In the genomic region with DNA sequence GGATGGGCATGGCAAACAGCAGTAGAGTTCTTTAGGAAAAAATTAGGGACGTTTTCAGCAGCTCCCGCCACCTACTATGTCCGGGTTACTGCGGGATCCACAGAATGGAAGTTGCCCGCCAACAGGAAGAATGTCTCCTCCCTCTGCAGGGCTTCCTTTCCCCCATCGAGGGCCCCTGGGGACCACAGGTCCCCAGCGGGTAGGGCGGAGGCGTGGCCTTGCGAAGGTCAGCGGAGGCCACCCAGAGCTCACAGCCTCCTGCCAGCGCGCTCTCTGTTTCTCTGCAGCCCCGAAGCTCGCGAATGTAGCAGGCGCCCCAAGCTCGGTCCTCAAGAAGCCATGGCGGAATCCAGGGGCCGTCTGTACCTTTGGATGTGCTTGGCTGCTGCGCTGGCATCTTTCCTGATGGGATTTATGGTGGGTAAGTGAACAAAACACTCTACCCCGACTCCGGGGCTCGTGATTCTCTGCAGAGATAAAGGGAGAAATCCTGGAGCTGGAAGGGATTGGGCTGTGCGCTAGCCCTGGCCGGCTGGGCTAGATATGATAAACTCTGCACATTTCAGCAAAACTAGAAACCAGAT, we compare ENCODE assay signal across 8 cellular contexts. TPM values are rescaled to one million over a fixed set of nuclear protein-coding genes. Genes with fewer than 3 reads are reported as not detected.
A peak's percentile ranks its signal among the peaks of the same experiment; 100 is the strongest.
DNase-seq lines count a peak whose midpoint lies in the region; ATAC-seq and TF ChIP-seq lines count a peak whose summit lies in the region.

A gene (plus strand): TSS at position 244 of the 584 bp plus-strand sequence. CDS start 96 bp downstream, at position 340.

- H3K27me3 Mint-ChIP-seq in activated naive CD8-positive, alpha-beta T cell treated with anti-CD3 and anti-CD28 coated beads, Interleukin-2, amount 10 ng/mL, durations not matched to agents 7 days and 5 days, result peaks cover 55% of the 10 kb centered on the region

- CTCF ChIA-PET in AG04450 (lab: Charles Lee) (interaction anchor here (1.2 kb wide), 1 partner anchor 70 kb away, joined by 3 read pairs; no protein-coding TSS in a partner anchor), OCI-LY7 (lab: Charles Lee; ENCODE audit: unreplicated experiment) (no interaction called here)

- H3K27me3 ChIP-seq in AG04450 (ENCODE audit: control insufficient read depth, insufficient read depth, low read length), result no peaks in the 10 kb centered on the region
- H3K27me3 ChIP-seq in parathyroid adenoma (ENCODE audit: control insufficient read depth, insufficient read depth, low read length), result no peaks in the 10 kb centered on the region

- no peaks in the 10 kb centered on the region for H3K36me3 Mint-ChIP-seq in activated naive CD8-positive, alpha-beta T cell treated with anti-CD3 and anti-CD28 coated beads, Interleukin-2, amount 10 ng/mL, durations not matched to agents 7 days and 5 days

- H4K20me1 ChIP-seq in OCI-LY7 (ENCODE audit: insufficient read depth, low read length), result no peaks in the 10 kb centered on the region

- DNase-seq in AG04450 (ENCODE audit: low read depth, low spot score) (no peak), left ventricle myocardium superior (peak; percentile 71), OCI-LY7 (ENCODE audit: low spot score) (no peak), SIG-M5 (lab: John Stamatoyannopoulos, UW) (no peak)
- peak; percentile 28 for DNase-seq in activated naive CD8-positive, alpha-beta T cell treated with anti-CD3 and anti-CD28 coated beads, Interleukin-2, amount 10 ng/mL, durations not matched to agents 7 days and 5 days

- H3K4me1 ChIP-seq in parathyroid adenoma, result no peaks in the 10 kb centered on the region
- no peaks in the 10 kb centered on the region for H3K4me1 ChIP-seq in OCI-LY7 (ENCODE audit: insufficient read depth, low read length, poor library complexity, severe bottlenecking)

- H2AFZ ChIP-seq in parathyroid adenoma, result peak within 1 kb of the TSS; percentile 72
- no peak within 1 kb of the TSS for H2AFZ ChIP-seq in OCI-LY7 (ENCODE audit: low read length)

- H3K4me2 ChIP-seq in parathyroid adenoma (ENCODE audit: low read length), result peak within 1 kb of the TSS; percentile 68
- H3K4me2 ChIP-seq in OCI-LY7 (ENCODE audit: low read length), result no peak within 1 kb of the TSS

- no peak within 1 kb of the TSS for H3K27ac Mint-ChIP-seq in activated naive CD8-positive, alpha-beta T cell treated with anti-CD3 and anti-CD28 coated beads, Interleukin-2, amount 10 ng/mL, durations not matched to agents 7 days and 5 days

- H3K4me3 ChIP-seq in AG04450 (ENCODE audit: low read depth, low read length) (peak within 1 kb of the TSS; percentile 62), parathyroid adenoma (ENCODE audit: low read depth, low read length) (peak within 1 kb of the TSS; percentile 55), OCI-LY7 (ENCODE audit: low read depth, low read length, poor library complexity, severe bottlenecking) (no peak within 1 kb of the TSS)

- H3K9me3 ChIP-seq in AG04450 (ENCODE audit: control insufficient read depth, insufficient read depth, low read length) (no peaks in the 10 kb centered on the region), parathyroid adenoma (ENCODE audit: control insufficient read depth, low read length) (no peaks in the 10 kb centered on the region), OCI-LY7 (ENCODE audit: low read length) (no peaks in the 10 kb centered on the region)

- no peak within 1 kb of the TSS for H3K9ac ChIP-seq in parathyroid adenoma

- peaks cover 5% of the 10 kb centered on the region for H3K4me1 Mint-ChIP-seq in activated naive CD8-positive, alpha-beta T cell treated with anti-CD3 and anti-CD28 coated beads, Interleukin-2, amount 10 ng/mL, durations not matched to agents 7 days and 5 days

- BruUV-seq in OCI-LY7 (replicated peaks; lab: Mats Ljungman, UMichigan), result no TSS peak

- POLR2A ChIA-PET in AG04450 (lab: Yijun Ruan, JAX), result no interaction called here
- POLR2A ChIA-PET in activated naive CD8-positive, alpha-beta T cell treated with anti-CD3 and anti-CD28 coated beads, Interleukin-2, amount 10 ng/mL, durations not matched to agents 7 days and 5 days (lab: Charles Lee), result no interaction called here
- POLR2A ChIA-PET in OCI-LY7 (lab: Charles Lee), result no interaction called here

- no peaks in the 10 kb centered on the region for H3K9me2 ChIP-seq in OCI-LY7 (ENCODE audit: insufficient read depth, low read length)

- no peaks in the 10 kb centered on the region for H3K79me2 ChIP-seq in parathyroid adenoma
- H3K79me2 ChIP-seq in OCI-LY7 (ENCODE audit: insufficient read depth, low read depth, low read length), result no peaks in the 10 kb centered on the region

- H3K36me3 ChIP-seq in parathyroid adenoma (ENCODE audit: control insufficient read depth, insufficient read depth, low read length) (no peaks in the 10 kb centered on the region), OCI-LY7 (ENCODE audit: insufficient read depth, low read length) (no peaks in the 10 kb centered on the region)

- H3K27ac ChIP-seq in AG04450 (ENCODE audit: low read depth, low read length) (no peak within 1 kb of the TSS), parathyroid adenoma (peak within 1 kb of the TSS; percentile 13), OCI-LY7 (ENCODE audit: low read depth, low read length, poor library complexity, severe bottlenecking) (no peak within 1 kb of the TSS)

- no peak for TF ChIP-seq CTCF in AG04450 (IDR thresholded peaks at IDR 0.05; ENCODE audit: low read depth, low read length)
- TF ChIP-seq CTCF in parathyroid adenoma (IDR thresholded peaks at IDR 0.05), result no peak
- TF ChIP-seq CTCF in OCI-LY7 (conservative IDR thresholded peaks at IDR 0.05; ENCODE audit: low read length), result no peak

- peak within 1 kb of the TSS; percentile 64 for H3K4me3 Mint-ChIP-seq in activated naive CD8-positive, alpha-beta T cell treated with anti-CD3 and anti-CD28 coated beads, Interleukin-2, amount 10 ng/mL, durations not matched to agents 7 days and 5 days

- intact Hi-C loops in left ventricle myocardium superior (cut with micrococcal nuclease), result no loop called here
- intact Hi-C loops in OCI-LY7 (cut with micrococcal nuclease; ENCODE audit: unreplicated experiment), result no loop called here

- peaks cover 1% of the 10 kb centered on the region for H3K9me3 Mint-ChIP-seq in activated naive CD8-positive, alpha-beta T cell treated with anti-CD3 and anti-CD28 coated beads, Interleukin-2, amount 10 ng/mL, durations not matched to agents 7 days and 5 days

- peak; percentile 92 for ATAC-seq in GM18909 (IDR thresholded peaks at IDR 0.05; ENCODE audit: poor library complexity, unreplicated experiment)
- ATAC-seq in HG03457 (IDR thresholded peaks at IDR 0.05; ENCODE audit: unreplicated experiment), result peak; percentile 94
- peak; percentile 26 for ATAC-seq in activated naive CD8-positive, alpha-beta T cell treated with anti-CD3 and anti-CD28 coated beads, Interleukin-2, amount 10 ng/mL, durations not matched to agents 7 days and 5 days (ENCODE audit: low read depth)
- ATAC-seq in left ventricle myocardium superior, result peak; percentile 92

RNA-seq across cellular contexts. Expression of the gene that starts here (rescaled TPM):
- 0.64 and 0.71 TPM in 2 replicates for polyA plus RNA-seq in AG04450 (2011; rRNA removed)
- polyA minus RNA-seq in AG04450 (2011; rRNA and poly(A)+ RNA removed), result 0.18 and 0.39 TPM in 2 replicates
- total RNA-seq in activated naive CD8-positive, alpha-beta T cell treated with anti-CD3 and anti-CD28 coated beads, Interleukin-2, amount 10 ng/mL, durations not matched to agents 7 days and 5 days, result not detected
- total RNA-seq in left ventricle myocardium superior (1.8 TPM), OCI-LY7 (2022) (not detected in 2 replicates)
- total RNA-seq in OCI-LY7 (2014; rRNA removed; shearing (Covaris generic)), result not detected in 2 replicates

Comparison
In these comparisons a context has a peak if more than half of its experiments do, and no peak if none do; other contexts are left out.
1. Peak in DNase-seq and ATAC-seq in activated naive CD8-positive, alpha-beta T cell treated with anti-CD3 and anti-CD28 coated beads, Interleukin-2, amount 10 ng/mL, durations not matched to agents 7 days and 5 days; RNA of the gene not detected or under 1 TPM.
2. ATAC-seq: peak in every context shown above with its lines; median percentile 94 in HG03457; 92 in GM18909; 92 in left ventricle myocardium superior; 26 in activated naive CD8-positive, alpha-beta T cell treated with anti-CD3 and anti-CD28 coated beads, Interleukin-2, amount 10 ng/mL, durations not matched to agents 7 days and 5 days.